Comparison of ENCODE assay signal across 16 cellular contexts in genomic region chr6:77339926-77340325, GRCh38.
DNase-seq lines count a peak whose midpoint lies in the region; ATAC-seq and TF ChIP-seq lines count a peak whose summit lies in the region.
"Had no signal": no experiment of that assay in that cellular context is flagged by ENCODE, and none has a peak within 500 bp of the region (broad histone marks: within the 10 kb centered on the region; RNA-seq: fewer than 3 reads in every experiment).

No MANE protein-coding gene starts in this region.

- H3K4me3 Mint-ChIP-seq in endodermal cell = no peak overlapping the region
- H3K4me3 Mint-ChIP-seq: B cell; CD8-positive, alpha-beta T cell had no signal

- H3K4me1 ChIP-seq in cardiac muscle cell (ENCODE audit: low read depth) (peaks cover 17% of the 10 kb centered on the region), endodermal cell (ENCODE audit: control insufficient read depth, insufficient read depth, low read length) (peaks cover 4% of the 10 kb centered on the region), aorta (ENCODE audit: control insufficient read depth in 1 of 2, insufficient read depth in 2 of 2, low read length in 2 of 2) (peaks cover 0 to 3% of the 10 kb centered on the region in 2 donors)
- H3K4me1 ChIP-seq: BLaER1 treated with 17β-estradiol and CSF1 and Interleukin-3, amounts not matched to agents 10 nM and 100 nM; HAP-1 had no signal

- DNase-seq in cardiac muscle cell (ENCODE audit: low read depth in 1 of 2, low spot score in 1 of 2) (no peak), Right ventricle myocardium inferior (ENCODE audit: missing footprints) (no peak), left ventricle myocardium superior (peak; percentile 13), Right ventricle myocardium superior (no peak), endodermal cell (peak; percentile 53), aorta (no peak), COR-L47 (lab: John Stamatoyannopoulos, UW) (no peak), putamen (ENCODE audit: low spot score) (no peak)
- DNase-seq: CD8-positive, alpha-beta T cell; DMS 273 treated with DMSO at 0.1 percent for 48 hours; DMS53; DND-41; EL had no signal

- H3K4me1 Mint-ChIP-seq in endodermal cell = peaks cover 28% of the 10 kb centered on the region
- H3K4me1 Mint-ChIP-seq: B cell had no signal

- H3K27ac Mint-ChIP-seq in endodermal cell = peak overlapping the region; percentile 13
- H3K27ac Mint-ChIP-seq: B cell; CD8-positive, alpha-beta T cell had no signal

- H3K4me3 ChIP-seq in cardiac muscle cell (no peak overlapping the region), endodermal cell (ENCODE audit: low read length) (no peak overlapping the region), aorta (ENCODE audit: low read length in 2 of 2) (no peak overlapping the region)
- H3K4me3 ChIP-seq: BLaER1 treated with 17β-estradiol and CSF1 and Interleukin-3, amounts not matched to agents 10 nM and 100 nM; HAP-1 had no signal

- ATAC-seq in Right ventricle myocardium inferior = no peak
- ATAC-seq in left ventricle myocardium superior = no peak
- ATAC-seq in Right ventricle myocardium superior (ENCODE audit: poor library complexity) = no peak
- peak; percentile 77 for ATAC-seq in aorta (ENCODE audit: low FRiP score)
- ATAC-seq: CD8-positive, alpha-beta T cell had no signal

- no peak for TF ChIP-seq CTCF in cardiac muscle cell (IDR thresholded peaks at IDR 0.05; ENCODE audit: low read depth, low read length)
- TF ChIP-seq CTCF in endodermal cell (conservative IDR thresholded peaks at IDR 0.05) = peak; percentile 25

- intact Hi-C loops in Right ventricle myocardium inferior (cut with DNase I) (loop anchor here (5.0 to 10.0 kb wide), 2 partner anchors 115 to 503 kb away; no protein-coding TSS in a partner anchor), left ventricle myocardium superior (cut with micrococcal nuclease) (no loop called here), Right ventricle myocardium superior (cut with DNase I) (no loop called here), aorta (cut with DNase I) (no loop called here)

- no peaks in the 10 kb centered on the region for H3K27me3 Mint-ChIP-seq in endodermal cell (ENCODE audit: insufficient read depth)
- H3K27me3 Mint-ChIP-seq: B cell had no signal

- H3K27ac ChIP-seq in cardiac muscle cell = peak overlapping the region; percentile 83
- H3K27ac ChIP-seq in endodermal cell (ENCODE audit: low read depth, low read length) = no peak overlapping the region
- no peak overlapping the region for H3K27ac ChIP-seq in aorta (ENCODE audit: low read depth in 1 of 2, low read length in 2 of 2)
- H3K27ac ChIP-seq: BLaER1 treated with 17β-estradiol and CSF1 and Interleukin-3, amounts not matched to agents 10 nM and 100 nM had no signal

- H3K27me3 ChIP-seq in cardiac muscle cell = no peaks in the 10 kb centered on the region
- no peaks in the 10 kb centered on the region for H3K27me3 ChIP-seq in endodermal cell (ENCODE audit: control insufficient read depth, insufficient read depth, low read length, poor library complexity, severe bottlenecking)
- no peaks in the 10 kb centered on the region for H3K27me3 ChIP-seq in aorta (ENCODE audit: control insufficient read depth in 1 of 2, insufficient read depth in 2 of 2, low read length in 1 of 2)
- H3K27me3 ChIP-seq: BLaER1 treated with 17β-estradiol and CSF1 and Interleukin-3, amounts not matched to agents 10 nM and 100 nM had no signal

- no peak overlapping the region for H3K9ac ChIP-seq in endodermal cell (ENCODE audit: extremely low read depth, low read length, poor library complexity, severe bottlenecking)
- H3K9ac ChIP-seq: BLaER1 treated with 17β-estradiol and CSF1 and Interleukin-3, amounts not matched to agents 10 nM and 100 nM had no signal

- peaks cover 12% of the 10 kb centered on the region for H3K9me3 Mint-ChIP-seq in endodermal cell

- H3K9me3 ChIP-seq in cardiac muscle cell (ENCODE audit: low read depth) (no peaks in the 10 kb centered on the region), endodermal cell (ENCODE audit: control insufficient read depth, low read length) (peaks cover 8% of the 10 kb centered on the region), aorta (ENCODE audit: control insufficient read depth, low read length) (no peaks in the 10 kb centered on the region)
- H3K9me3 ChIP-seq: HAP-1 had no signal

- 91 to 100% methylated on average over 1 to 2 of the region's 2 CpGs for WGBS in endodermal cell (ENCODE audit: insufficient coverage in 1 of 2, insufficient read length in 1 of 2), 2 experiments
- WGBS in aorta, 2 donors = 73 to 85% methylated on average over 2 of the region's 2 CpGs

- H3K36me3 Mint-ChIP-seq in endodermal cell (ENCODE audit: low read depth) = peaks cover 6% of the 10 kb centered on the region
- H3K36me3 Mint-ChIP-seq: CD8-positive, alpha-beta T cell had no signal

- H3K36me3 ChIP-seq in cardiac muscle cell (no peaks in the 10 kb centered on the region), endodermal cell (ENCODE audit: control insufficient read depth, insufficient read depth, low read length) (no peaks in the 10 kb centered on the region), aorta (ENCODE audit: control insufficient read depth in 1 of 2, insufficient read depth in 2 of 2, low read length in 1 of 2) (no peaks in the 10 kb centered on the region)
- H3K36me3 ChIP-seq: BLaER1 treated with 17β-estradiol and CSF1 and Interleukin-3, amounts not matched to agents 10 nM and 100 nM; HAP-1 had no signal

Comparison
In these comparisons a context has a peak if more than half of its experiments do, and no peak if none do; other contexts are left out.
1. DNase-seq: peak in left ventricle myocardium superior (single experiment) and endodermal cell (single experiment); none in cardiac muscle cell (0 of 2), Right ventricle myocardium inferior (single experiment), Right ventricle myocardium superior (single experiment), aorta (0 of 2), COR-L47 (single experiment) and putamen (single experiment).